Comparison of ENCODE assay signal across 10 cellular contexts in genomic region chr16:90106269-90106668, GRCh38. TPM values are rescaled to one million over a fixed set of nuclear protein-coding genes. Genes with fewer than 3 reads are reported as not detected.
A peak's percentile ranks its signal among the peaks of the same experiment; 100 is the strongest.
DNase-seq lines count a peak whose midpoint lies in the region; ATAC-seq and TF ChIP-seq lines count a peak whose summit lies in the region.
"Not testable (repeated sequence)": the region's sequence is repeated elsewhere in the genome, so short reads cannot be mapped to it uniquely, and the experiment has no call there.
"Had no signal": no experiment of that assay in that cellular context is flagged by ENCODE, and none has a peak within 500 bp of the region (broad histone marks: within the 10 kb centered on the region; RNA-seq: fewer than 3 reads in every experiment).

No MANE protein-coding gene starts in this region.

- WGBS in prostate gland, result 30% methylated on average over 25 of the region's 32 CpGs

- H3K36me3 Mint-ChIP-seq in effector memory CD8-positive, alpha-beta T cell (ENCODE audit: insufficient read depth), result not testable (repeated sequence)

- not testable (repeated sequence) for H3K27me3 ChIP-seq in DND-41 (ENCODE audit: insufficient read depth, low read length, poor library complexity); prostate gland (replicated peaks; ENCODE audit: insufficient read depth)

- not testable (repeated sequence) for H3K9ac ChIP-seq in DND-41 (ENCODE audit: low read depth, low read length)

- H3K4me3 Mint-ChIP-seq in effector memory CD8-positive, alpha-beta T cell, result peak overlapping the region in 1 of 2 donors; percentile 62

- not testable (repeated sequence) for TF ChIP-seq POLR2A in prostate gland (IDR thresholded peaks at IDR 0.05)

- H3K79me2 ChIP-seq in DND-41 (ENCODE audit: insufficient read depth, low read length), result not testable (repeated sequence)

- peak overlapping the region in 1 of 2 donors; percentile 74 for H3K27ac Mint-ChIP-seq in effector memory CD8-positive, alpha-beta T cell

- not testable (repeated sequence) for H3K27me3 Mint-ChIP-seq in effector memory CD8-positive, alpha-beta T cell

- H3K36me3 ChIP-seq in DND-41 (ENCODE audit: insufficient read depth, low read length); prostate gland: not testable (repeated sequence)

- H4K20me1 ChIP-seq in DND-41 (ENCODE audit: insufficient read depth, low read length), result not testable (repeated sequence)

- peak; percentile 13 for TF ChIP-seq CTCF in DND-41 (IDR thresholded peaks at IDR 0.05; ENCODE audit: borderline replicate concordance, extremely low read depth, low read length, poor library complexity, severe bottlenecking)
- TF ChIP-seq CTCF in prostate gland (IDR thresholded peaks at IDR 0.05), result not testable (repeated sequence)

- not testable (repeated sequence) for H3K9me3 ChIP-seq in DND-41 (ENCODE audit: insufficient read depth, low read length, severe bottlenecking); prostate gland

- not testable (repeated sequence) for H2AFZ ChIP-seq in DND-41 (ENCODE audit: low read depth, low read length)

- not testable (repeated sequence) for H3K27ac ChIP-seq in DND-41 (ENCODE audit: low read length)
- peak overlapping the region in 1 of 2 donors; percentile 54 for H3K27ac ChIP-seq in prostate gland

- intact Hi-C loops in prostate gland (cut with DNase I), result not testable (repeated sequence)

- DNase-seq in DND-41 (peak; percentile 48), T-helper 2 cell (peak in 3 of 5 experiments; percentile 54 to 60 (median 54)), left kidney (ENCODE audit: low read depth, low spot score) (peak; percentile 59), prostate gland (ENCODE audit: low spot score) (peak; percentile 59)
- peak; percentile 86 to 90 for DNase-seq in activated T-cell treated with anti-CD3 and anti-CD28 coated beads, Interleukin-2, amount 50 U/mL, for 48 hours
- peak; percentile 29 to 68 (median 40) for DNase-seq in effector memory CD8-positive, alpha-beta T cell
- peak; percentile 10 for DNase-seq in stimulated activated CD8-positive, alpha-beta memory T cell treated with anti-CD3 and anti-CD28 coated beads, Interleukin-7, amount 100 ng/mL, for 24 hours (ENCODE audit: low read depth)

- H3K9me3 Mint-ChIP-seq in effector memory CD8-positive, alpha-beta T cell, result not testable (repeated sequence)

- H3K4me3 ChIP-seq in DND-41 (ENCODE audit: low read depth in 1 of 2, low read length in 2 of 2), result not testable (repeated sequence)
- H3K4me3 ChIP-seq in prostate gland, result peak overlapping the region in 1 of 2 donors; percentile 22

- ATAC-seq in DND-41 (ENCODE audit: insufficient read depth, low read depth), result peak; percentile 74
- peak; percentile 47 for ATAC-seq in HG02852 (IDR thresholded peaks at IDR 0.05; ENCODE audit: unreplicated experiment)
- peak; percentile 92 for ATAC-seq in effector memory CD8-positive, alpha-beta T cell (replicated peaks)

- not testable (repeated sequence) for H3K4me2 ChIP-seq in DND-41 (ENCODE audit: insufficient read depth, low read length)

- not testable (repeated sequence) for H3K4me1 Mint-ChIP-seq in effector memory CD8-positive, alpha-beta T cell (ENCODE audit: low read depth in 2 of 2)

- H3K4me1 ChIP-seq in DND-41 (ENCODE audit: insufficient read depth, low read length); prostate gland (replicated peaks): not testable (repeated sequence)

RNA-seq across cellular contexts. Expression of gene PRDM7, which starts 29.1 kb away (rescaled TPM):
- total RNA-seq in prostate gland, result under 1 TPM; 0.09 to 0.28 TPM
- total RNA-seq: mammary epithelial cell, NCI-H460 had no signal

Comparison
In these comparisons a context has a peak if more than half of its experiments do, and no peak if none do; other contexts are left out.
1. DNase-seq: peak in every context shown above with its lines; median percentile 88 in activated T-cell treated with anti-CD3 and anti-CD28 coated beads, Interleukin-2, amount 50 U/mL, for 48 hours; 59 in left kidney; 59 in prostate gland; 54 in T-helper 2 cell; 48 in DND-41; 40 in effector memory CD8-positive, alpha-beta T cell; 10 in stimulated activated CD8-positive, alpha-beta memory T cell treated with anti-CD3 and anti-CD28 coated beads, Interleukin-7, amount 100 ng/mL, for 24 hours.